In genomic region chr22:24155597-24156145, GRCh38 we compare ENCODE assay signal across 1 cellular context.
TF ChIP-seq lines count a peak whose summit lies in the region.

No MANE protein-coding gene starts in this region.

TF ChIP-seq in IMR-90, 13 proteins besides CTCF, POLR2A, EP300 and RAD21 (continued from another document):
- TF ChIP-seq USF2 (IDR thresholded peaks at IDR 0.05; ENCODE audit: low read depth, low read length) (peak; percentile 47; the same call in 1 of the 2 replicates), BHLHE40 (IDR thresholded peaks at IDR 0.05; ENCODE audit: low read depth, low read length) (no peak), MAZ (IDR thresholded peaks at IDR 0.05; ENCODE audit: borderline replicate concordance, low read depth, low read length) (0 out of 2 replicates have a peak, but pooled peaks have one; percentile 9), MAFK (IDR thresholded peaks at IDR 0.05; ENCODE audit: low read depth, low read length) (no peak), CEBPB (IDR thresholded peaks at IDR 0.05; ENCODE audit: low read depth, low read length) (no peak), CHD1 (IDR thresholded peaks at IDR 0.05; ENCODE audit: low read depth, low read length) (no peak)
